In genomic region chr1:110455151-110455550, GRCh38 we compare ENCODE assay signal across 1 cellular context.
A peak's percentile ranks its signal among the peaks of the same experiment; 100 is the strongest.
TF ChIP-seq lines count a peak whose summit lies in the region.

No MANE protein-coding gene starts in this region.

TF ChIP-seq in IMR-90, 13 proteins besides CTCF, POLR2A, EP300 and RAD21:
- TF ChIP-seq RCOR1 (IDR thresholded peaks at IDR 0.05; ENCODE audit: insufficient replicate concordance, low read length), result no peak
- peak; percentile 8; the same call in 1 of the 2 replicates for TF ChIP-seq SMC3 (IDR thresholded peaks at IDR 0.05; ENCODE audit: low read depth, low read length)
